In the genomic region with DNA sequence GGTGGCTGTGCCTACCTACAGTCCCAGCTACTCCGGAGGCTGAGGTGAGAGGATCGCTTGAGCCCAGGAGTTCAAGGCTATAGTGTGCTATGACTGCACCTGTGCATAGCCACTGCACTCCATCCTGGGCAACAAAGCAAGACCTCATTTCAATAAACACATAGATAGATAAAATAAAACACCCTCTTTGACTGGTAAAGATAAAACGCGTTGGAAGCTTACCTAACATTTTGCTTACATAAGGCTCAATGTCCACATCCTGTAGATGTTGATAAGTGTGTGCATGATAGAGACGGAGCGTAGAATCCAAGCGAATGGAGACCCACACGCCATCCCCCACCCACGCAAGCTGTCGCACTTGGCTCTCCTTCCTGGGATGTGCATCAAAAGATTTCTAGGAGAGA, we compare ENCODE assay signal across 6 cellular contexts.
"Had no signal": no experiment of that assay in that cellular context is flagged by ENCODE, and none has a peak within 500 bp of the region (broad histone marks: within the 10 kb centered on the region; RNA-seq: fewer than 3 reads in every experiment).

No MANE protein-coding gene starts in this region.

- DNase-seq: H9, HCEC 1CT, IMR-90, KBM-7 had no signal

- H3K27ac ChIP-seq: HL-60 had no signal

- H3K9me3 Mint-ChIP-seq: GM23338, H9 had no signal

- H3K4me3 Mint-ChIP-seq: GM23338, H9 had no signal

- ATAC-seq: GM23338 had no signal

- H3K27ac Mint-ChIP-seq: GM23338 had no signal

- H3K4me3 ChIP-seq: GM23338 had no signal

- H3K4me1 Mint-ChIP-seq: GM23338, H9 had no signal
